8 cellular contexts compared by ENCODE assay signal in genomic region chr20:32945710-32946221, GRCh38. TPM values are rescaled to one million over a fixed set of nuclear protein-coding genes. Genes with fewer than 3 reads are reported as not detected.
DNase-seq lines count a peak whose midpoint lies in the region; ATAC-seq, FAIRE-seq and TF ChIP-seq lines count a peak whose summit lies in the region.

No MANE protein-coding gene starts in this region.

- no peak for FAIRE-seq in frontal cortex (lab: Jason Lieb, UNC)

- CTCF ChIA-PET in CD4-positive, alpha-beta memory T cell (lab: Charles Lee; ENCODE audit: partially characterized antibody): interaction anchor here (0.7 to 4.9 kb wide), 31 partner anchors 9 to 379 kb away, joined by 3 to 86 read pairs (median 4); partner anchors contain the start of genes BPIFB2 and SUN5
- CTCF ChIA-PET in HEK293T (lab: Yijun Ruan, JAX) (interaction anchor here (0.6 to 1.7 kb wide), 2 partner anchors 9 to 25 kb away, joined by 3 to 4 read pairs; no protein-coding TSS in a partner anchor), SK-N-SH (lab: Yijun Ruan, JAX) (interaction anchor here (0.8 to 4.8 kb wide), 24 partner anchors 9 to 337 kb away, joined by 3 to 33 read pairs (median 4); partner anchors contain the start of gene C20orf203)

- H4K20me1 ChIP-seq in SK-N-SH (ENCODE audit: insufficient read depth): no peaks in the 10 kb centered on the region

- H3K9ac ChIP-seq in SK-N-SH: no peak overlapping the region

- no peaks in the 10 kb centered on the region for H3K36me3 ChIP-seq in CD4-positive, alpha-beta memory T cell (ENCODE audit: insufficient read depth, low read length)
- H3K36me3 ChIP-seq in SK-N-SH (replicated peaks in 1 of 2; ENCODE audit: control insufficient read depth in 1 of 2, insufficient read depth in 2 of 2, low read length in 1 of 2): no peaks in the 10 kb centered on the region

- H3K4me3 Mint-ChIP-seq in CD4-positive, alpha-beta memory T cell: peak overlapping the region; percentile 51 to 73 (median 66)

- intact Hi-C loops in CD4-positive, alpha-beta memory T cell (cut with micrococcal nuclease): loop anchor here (1.0 to 5.0 kb wide), 5 partner anchors 27 to 155 kb away; partner anchors contain the start of gene BPIFB2

- TF ChIP-seq RAD21 in SK-N-SH (IDR thresholded peaks at IDR 0.05; ENCODE audit: low read length): peak; percentile 39

- no peaks in the 10 kb centered on the region for H3K9me2 ChIP-seq in SK-N-SH

- peaks cover 30 to 40% (median 36%) of the 10 kb centered on the region in 4 donors for H3K4me1 Mint-ChIP-seq in CD4-positive, alpha-beta memory T cell

- H3K27ac Mint-ChIP-seq in CD4-positive, alpha-beta memory T cell: peak overlapping the region; percentile 54 to 93 (median 84)

- peaks cover 36% of the 10 kb centered on the region for H3K4me1 ChIP-seq in CD4-positive, alpha-beta memory T cell (ENCODE audit: insufficient read depth, low read length)
- H3K4me1 ChIP-seq in SK-N-SH (ENCODE audit: control insufficient read depth in 1 of 2, insufficient read depth in 2 of 2, low read depth in 1 of 2, low read length in 1 of 2): no peaks in the 10 kb centered on the region

- peak in 4 of 5 donors; percentile 42 to 54 (median 50) for DNase-seq in CD4-positive, alpha-beta memory T cell
- peak; percentile 54 for DNase-seq in HEK293T (ENCODE audit: extremely low spot score)
- DNase-seq in SK-N-SH: peak; percentile 44
- DNase-seq in epithelial cell of esophagus (ENCODE audit: low read depth): peak; percentile 41
- peak; percentile 31 for DNase-seq in stimulated activated CD8-positive, alpha-beta memory T cell treated with anti-CD3 and anti-CD28 coated beads, Interleukin-4, amount 100 ng/mL, for 48 hours
- DNase-seq in DMS79 treated with DMSO at 0.1 percent for 48 hours (lab: John Stamatoyannopoulos, UW): no peak
- DNase-seq in frontal cortex (ENCODE audit: low spot score in 2 of 2): no peak

- no peaks in the 10 kb centered on the region for H3K27me3 ChIP-seq in CD4-positive, alpha-beta memory T cell (ENCODE audit: insufficient read depth, low read length)
- peaks cover 11% of the 10 kb centered on the region; the same call in 1 of the 2 replicates for H3K27me3 ChIP-seq in SK-N-SH (ENCODE audit: insufficient read depth)

- H3F3A ChIP-seq in SK-N-SH (replicated peaks; ENCODE audit: insufficient read depth): no peaks in the 10 kb centered on the region

- WGBS in SK-N-SH (ENCODE audit: low lambda C conversion rate): 31% methylated on average over 4 of the region's 4 CpGs

- POLR2A ChIA-PET in CD4-positive, alpha-beta memory T cell (lab: Charles Lee; ENCODE audit: partially characterized antibody): interaction anchor here (0.6 to 3.3 kb wide), 4 partner anchors 8 to 26 kb away, joined by 4 to 33 read pairs (median 12); no protein-coding TSS in a partner anchor
- POLR2A ChIA-PET in HEK293T (lab: Yijun Ruan, JAX): no interaction called here
- POLR2A ChIA-PET in SK-N-SH (lab: Yijun Ruan, JAX): no interaction called here

- no peaks in the 10 kb centered on the region for H3K27me3 Mint-ChIP-seq in CD4-positive, alpha-beta memory T cell

- H3K27ac ChIP-seq in CD4-positive, alpha-beta memory T cell (ENCODE audit: low read depth, low read length): no peak overlapping the region
- H3K27ac ChIP-seq in SK-N-SH (ENCODE audit: low read depth in 2 of 2, low read length in 1 of 2): no peak overlapping the region

- TF ChIP-seq CTCF in SK-N-SH (IDR thresholded peaks at IDR 0.05) (peak; percentile 59), epithelial cell of esophagus (IDR thresholded peaks at IDR 0.05; ENCODE audit: insufficient read depth, low read depth, low read length, missing control alignments) (peak; percentile 73)

- no peaks in the 10 kb centered on the region for H3K9me3 ChIP-seq in CD4-positive, alpha-beta memory T cell (ENCODE audit: control insufficient read depth in 1 of 2, low read length in 2 of 2)
- H3K9me3 ChIP-seq in SK-N-SH: no peaks in the 10 kb centered on the region

- H3K9me3 Mint-ChIP-seq in CD4-positive, alpha-beta memory T cell: peaks cover 0 to 6% (median 0%) of the 10 kb centered on the region in 8 donors

- H3K4me3 ChIP-seq in CD4-positive, alpha-beta memory T cell (ENCODE audit: low read length in 2 of 2): peak overlapping the region in 1 of 2 donors; percentile 9
- H3K4me3 ChIP-seq in SK-N-SH (ENCODE audit: low read depth in 2 of 2, low read length in 1 of 2) (no peak overlapping the region), epithelial cell of esophagus (ENCODE audit: low read length) (no peak overlapping the region)

- H3K4me2 ChIP-seq in SK-N-SH: no peak overlapping the region

- no peak overlapping the region for H2AFZ ChIP-seq in SK-N-SH (ENCODE audit: low read depth)

- TF ChIP-seq EP300 in SK-N-SH (IDR thresholded peaks at IDR 0.05; ENCODE audit: borderline replicate concordance in 1 of 2, low read depth in 1 of 2, low read length in 1 of 2): no peak

- ATAC-seq in HG03108 (IDR thresholded peaks at IDR 0.05; ENCODE audit: unreplicated experiment): no peak

- peaks cover 3 to 5% of the 10 kb centered on the region in 2 donors for H3K36me3 Mint-ChIP-seq in CD4-positive, alpha-beta memory T cell

- H3K79me2 ChIP-seq in SK-N-SH (ENCODE audit: insufficient read depth): no peaks in the 10 kb centered on the region

TF ChIP-seq in HEK293T, 16 proteins besides CTCF, POLR2A, EP300 and RAD21:
- TF ChIP-seq NFRKB (IDR thresholded peaks at IDR 0.05) (no peak), FOXK2 (IDR thresholded peaks at IDR 0.05) (no peak), TARDBP (IDR thresholded peaks at IDR 0.05) (no peak), ZNF384 (IDR thresholded peaks at IDR 0.05) (no peak), ELF4 (IDR thresholded peaks at IDR 0.05) (no peak), SP1 (IDR thresholded peaks at IDR 0.05) (no peak), FOXM1 (IDR thresholded peaks at IDR 0.05; ENCODE audit: borderline replicate concordance) (no peak), SUZ12 (IDR thresholded peaks at IDR 0.05) (no peak), PKNOX1 (IDR thresholded peaks at IDR 0.05) (no peak), LEF1 (IDR thresholded peaks at IDR 0.05; ENCODE audit: borderline replicate concordance) (no peak), ARNT (IDR thresholded peaks at IDR 0.05) (no peak), HDGF (IDR thresholded peaks at IDR 0.05; ENCODE audit: borderline replicate concordance) (no peak), FOXA1 (IDR thresholded peaks at IDR 0.05) (no peak)
TF ChIP-seq in HEK293T: peak in this region for 0.

TF ChIP-seq in SK-N-SH, 30 proteins besides CTCF, POLR2A, EP300 and RAD21:
- TF ChIP-seq IRF3 (IDR thresholded peaks at IDR 0.05; ENCODE audit: low read depth, low read length): no peak
- TF ChIP-seq SMC3 (IDR thresholded peaks at IDR 0.05; ENCODE audit: low read depth, low read length): peak; percentile 40
- no peak for TF ChIP-seq MAX (IDR thresholded peaks at IDR 0.05; ENCODE audit: low read depth)
- no peak for TF ChIP-seq POLR2AphosphoS5 (IDR thresholded peaks at IDR 0.05; ENCODE audit: low read depth, low read length)

RNA-seq across cellular contexts. Expression of gene SUN5, which starts 58.5 kb away (rescaled TPM):
- not detected for total RNA-seq in CD4-positive, alpha-beta memory T cell
- polyA plus RNA-seq in CD4-positive, alpha-beta memory T cell: not detected
- not detected in 2 replicates for polyA plus RNA-seq in SK-N-SH (2012; rRNA removed)
- not detected in 2 replicates for polyA plus RNA-seq in SK-N-SH (2012; cell fraction: cytosol; rRNA removed)
- polyA plus RNA-seq in SK-N-SH (2012; cell fraction: nucleus; rRNA removed): not detected in 2 replicates
- not detected for total RNA-seq in frontal cortex

Comparison
In these comparisons a context has a peak if more than half of its experiments do, and no peak if none do; other contexts are left out.
1. DNase-seq: peak in CD4-positive, alpha-beta memory T cell (4 of 5), HEK293T (single experiment), SK-N-SH (single experiment), epithelial cell of esophagus (single experiment) and stimulated activated CD8-positive, alpha-beta memory T cell treated with anti-CD3 and anti-CD28 coated beads, Interleukin-4, amount 100 ng/mL, for 48 hours (single experiment); none in DMS79 treated with DMSO at 0.1 percent for 48 hours (single experiment) and frontal cortex (0 of 2).